ENCODE assay signal across 1 cellular context in the genomic region with DNA sequence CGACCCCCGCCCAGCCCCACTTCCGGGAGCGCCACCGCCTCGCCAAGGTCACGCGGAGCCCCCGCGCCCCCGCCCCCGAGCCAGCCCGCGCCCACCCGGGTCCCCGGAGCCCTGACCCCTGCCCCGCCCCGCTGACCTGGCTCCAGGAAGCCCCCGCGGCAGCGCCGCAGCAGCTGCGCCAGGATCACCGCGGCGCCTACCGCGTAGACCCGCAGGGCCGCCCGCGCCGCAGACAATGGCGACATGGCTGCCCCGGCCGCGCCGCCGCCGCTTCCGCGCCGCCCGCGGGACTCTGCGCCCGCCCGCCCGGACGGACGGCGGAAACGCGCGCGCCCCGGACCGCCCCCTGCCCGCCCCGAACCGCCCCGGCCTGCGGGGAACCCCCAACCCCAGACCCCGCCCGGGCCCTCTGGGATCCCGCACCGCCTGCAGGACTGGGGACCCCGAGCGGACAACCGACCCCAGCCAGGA.
A peak's percentile ranks its signal among the peaks of the same experiment; 100 is the strongest.
TF ChIP-seq lines count a peak whose summit lies in the region.

A gene with protein sequence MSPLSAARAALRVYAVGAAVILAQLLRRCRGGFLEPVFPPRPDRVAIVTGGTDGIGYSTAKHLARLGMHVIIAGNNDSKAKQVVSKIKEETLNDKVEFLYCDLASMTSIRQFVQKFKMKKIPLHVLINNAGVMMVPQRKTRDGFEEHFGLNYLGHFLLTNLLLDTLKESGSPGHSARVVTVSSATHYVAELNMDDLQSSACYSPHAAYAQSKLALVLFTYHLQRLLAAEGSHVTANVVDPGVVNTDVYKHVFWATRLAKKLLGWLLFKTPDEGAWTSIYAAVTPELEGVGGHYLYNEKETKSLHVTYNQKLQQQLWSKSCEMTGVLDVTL (minus strand): TSS at position 296 of the 471 bp plus-strand sequence. CDS start 51 bp downstream, at position 245.
Gene ZBED1, minus strand, starts transcription at position 296 of the 471 bp plus-strand sequence. CDS start 10,257 bp downstream, outside the sequence.

TF ChIP-seq in HepG2, 621 proteins besides CTCF, POLR2A, EP300 and RAD21 (continued from another document):
- TF ChIP-seq, protein P1, sequence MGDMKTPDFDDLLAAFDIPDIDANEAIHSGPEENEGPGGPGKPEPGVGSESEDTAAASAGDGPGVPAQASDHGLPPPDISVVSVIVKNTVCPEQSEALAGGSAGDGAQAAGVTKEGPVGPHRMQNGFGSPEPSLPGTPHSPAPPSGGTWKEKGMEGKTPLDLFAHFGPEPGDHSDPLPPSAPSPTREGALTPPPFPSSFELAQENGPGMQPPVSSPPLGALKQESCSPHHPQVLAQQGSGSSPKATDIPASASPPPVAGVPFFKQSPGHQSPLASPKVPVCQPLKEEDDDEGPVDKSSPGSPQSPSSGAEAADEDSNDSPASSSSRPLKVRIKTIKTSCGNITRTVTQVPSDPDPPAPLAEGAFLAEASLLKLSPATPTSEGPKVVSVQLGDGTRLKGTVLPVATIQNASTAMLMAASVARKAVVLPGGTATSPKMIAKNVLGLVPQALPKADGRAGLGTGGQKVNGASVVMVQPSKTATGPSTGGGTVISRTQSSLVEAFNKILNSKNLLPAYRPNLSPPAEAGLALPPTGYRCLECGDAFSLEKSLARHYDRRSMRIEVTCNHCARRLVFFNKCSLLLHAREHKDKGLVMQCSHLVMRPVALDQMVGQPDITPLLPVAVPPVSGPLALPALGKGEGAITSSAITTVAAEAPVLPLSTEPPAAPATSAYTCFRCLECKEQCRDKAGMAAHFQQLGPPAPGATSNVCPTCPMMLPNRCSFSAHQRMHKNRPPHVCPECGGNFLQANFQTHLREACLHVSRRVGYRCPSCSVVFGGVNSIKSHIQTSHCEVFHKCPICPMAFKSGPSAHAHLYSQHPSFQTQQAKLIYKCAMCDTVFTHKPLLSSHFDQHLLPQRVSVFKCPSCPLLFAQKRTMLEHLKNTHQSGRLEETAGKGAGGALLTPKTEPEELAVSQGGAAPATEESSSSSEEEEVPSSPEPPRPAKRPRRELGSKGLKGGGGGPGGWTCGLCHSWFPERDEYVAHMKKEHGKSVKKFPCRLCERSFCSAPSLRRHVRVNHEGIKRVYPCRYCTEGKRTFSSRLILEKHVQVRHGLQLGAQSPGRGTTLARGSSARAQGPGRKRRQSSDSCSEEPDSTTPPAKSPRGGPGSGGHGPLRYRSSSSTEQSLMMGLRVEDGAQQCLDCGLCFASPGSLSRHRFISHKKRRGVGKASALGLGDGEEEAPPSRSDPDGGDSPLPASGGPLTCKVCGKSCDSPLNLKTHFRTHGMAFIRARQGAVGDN (CRISPR knock-in tag; IDR thresholded peaks at IDR 0.05) = 0 out of 2 replicates have a peak, but pooled peaks have one; percentile 36
- TF ChIP-seq KLF11 (CRISPR knock-in tag; IDR thresholded peaks at IDR 0.05) (no peak), ZBTB7B (CRISPR knock-in tag; IDR thresholded peaks at IDR 0.05) (peak; percentile 26; the same call in 1 of the 2 replicates), BRD4 (CRISPR knock-in tag; IDR thresholded peaks at IDR 0.05) (0 out of 2 replicates have a peak, but pooled peaks have one; percentile 53), ZNF737 (CRISPR knock-in tag; IDR thresholded peaks at IDR 0.05; ENCODE audit: borderline replicate concordance) (no peak), ZFY (CRISPR knock-in tag; IDR thresholded peaks at IDR 0.05) (peak; percentile 51), KLF12 (CRISPR knock-in tag; IDR thresholded peaks at IDR 0.05; ENCODE audit: borderline replicate concordance) (0 out of 2 replicates have a peak, but pooled peaks have one; percentile 16), HDAC2 (CRISPR knock-in tag; IDR thresholded peaks at IDR 0.05) (no peak), MAZ (IDR thresholded peaks at IDR 0.05; ENCODE audit: borderline replicate concordance, low read depth, low read length) (no peak), MAZ (CRISPR knock-in tag; IDR thresholded peaks at IDR 0.05; ENCODE audit: low read depth) (peak; percentile 59; the same call in 1 of the 2 replicates), DMAP1 (CRISPR knock-in tag; IDR thresholded peaks at IDR 0.05) (no peak), RBFOX2 (IDR thresholded peaks at IDR 0.05; ENCODE audit: low read depth, low read length) (peak; percentile 61), FOSL1 (CRISPR knock-in tag; IDR thresholded peaks at IDR 0.05; ENCODE audit: borderline replicate concordance) (no peak), ZC3H13 (CRISPR knock-in tag; IDR thresholded peaks at IDR 0.05) (0 out of 2 replicates have a peak, but pooled peaks have one; percentile 1), GABPB1 (CRISPR knock-in tag; IDR thresholded peaks at IDR 0.05) (peak; percentile 28; the same call in 1 of the 2 replicates), PHF5A (CRISPR knock-in tag; IDR thresholded peaks at IDR 0.05; ENCODE audit: low read depth, unreplicated experiment) (no peak), RFXANK (CRISPR knock-in tag; IDR thresholded peaks at IDR 0.05) (no peak), MEIS2 (CRISPR knock-in tag; IDR thresholded peaks at IDR 0.05) (0 out of 2 replicates have a peak, but pooled peaks have one; percentile 16), PHB2 (IDR thresholded peaks at IDR 0.05; ENCODE audit: partially characterized antibody) (no peak), YY1 (IDR thresholded peaks at IDR 0.05; ENCODE audit: insufficient read depth, insufficient replicate concordance, low read depth, low read length) (peak; percentile 86), HOXA3 (CRISPR knock-in tag; IDR thresholded peaks at IDR 0.05) (peak; percentile 55), ERF (CRISPR knock-in tag; IDR thresholded peaks at IDR 0.05) (no peak), SOX13 (IDR thresholded peaks at IDR 0.05) (no peak), SOX13 (CRISPR knock-in tag; conservative IDR thresholded peaks at IDR 0.05 in 1 of 2, IDR thresholded peaks at IDR 0.05 in 1 of 2) (no peak), RXRA (CRISPR knock-in tag; IDR thresholded peaks at IDR 0.05) (peak; percentile 4; the same call in 1 of the 2 replicates), YEATS4 (CRISPR knock-in tag; IDR thresholded peaks at IDR 0.05; ENCODE audit: borderline replicate concordance) (peak; percentile 69; the same call in 1 of the 2 replicates), ZNF160 (CRISPR knock-in tag; IDR thresholded peaks at IDR 0.05) (0 out of 2 replicates have a peak, but pooled peaks have one; percentile 28)
- TF ChIP-seq, protein P2, sequence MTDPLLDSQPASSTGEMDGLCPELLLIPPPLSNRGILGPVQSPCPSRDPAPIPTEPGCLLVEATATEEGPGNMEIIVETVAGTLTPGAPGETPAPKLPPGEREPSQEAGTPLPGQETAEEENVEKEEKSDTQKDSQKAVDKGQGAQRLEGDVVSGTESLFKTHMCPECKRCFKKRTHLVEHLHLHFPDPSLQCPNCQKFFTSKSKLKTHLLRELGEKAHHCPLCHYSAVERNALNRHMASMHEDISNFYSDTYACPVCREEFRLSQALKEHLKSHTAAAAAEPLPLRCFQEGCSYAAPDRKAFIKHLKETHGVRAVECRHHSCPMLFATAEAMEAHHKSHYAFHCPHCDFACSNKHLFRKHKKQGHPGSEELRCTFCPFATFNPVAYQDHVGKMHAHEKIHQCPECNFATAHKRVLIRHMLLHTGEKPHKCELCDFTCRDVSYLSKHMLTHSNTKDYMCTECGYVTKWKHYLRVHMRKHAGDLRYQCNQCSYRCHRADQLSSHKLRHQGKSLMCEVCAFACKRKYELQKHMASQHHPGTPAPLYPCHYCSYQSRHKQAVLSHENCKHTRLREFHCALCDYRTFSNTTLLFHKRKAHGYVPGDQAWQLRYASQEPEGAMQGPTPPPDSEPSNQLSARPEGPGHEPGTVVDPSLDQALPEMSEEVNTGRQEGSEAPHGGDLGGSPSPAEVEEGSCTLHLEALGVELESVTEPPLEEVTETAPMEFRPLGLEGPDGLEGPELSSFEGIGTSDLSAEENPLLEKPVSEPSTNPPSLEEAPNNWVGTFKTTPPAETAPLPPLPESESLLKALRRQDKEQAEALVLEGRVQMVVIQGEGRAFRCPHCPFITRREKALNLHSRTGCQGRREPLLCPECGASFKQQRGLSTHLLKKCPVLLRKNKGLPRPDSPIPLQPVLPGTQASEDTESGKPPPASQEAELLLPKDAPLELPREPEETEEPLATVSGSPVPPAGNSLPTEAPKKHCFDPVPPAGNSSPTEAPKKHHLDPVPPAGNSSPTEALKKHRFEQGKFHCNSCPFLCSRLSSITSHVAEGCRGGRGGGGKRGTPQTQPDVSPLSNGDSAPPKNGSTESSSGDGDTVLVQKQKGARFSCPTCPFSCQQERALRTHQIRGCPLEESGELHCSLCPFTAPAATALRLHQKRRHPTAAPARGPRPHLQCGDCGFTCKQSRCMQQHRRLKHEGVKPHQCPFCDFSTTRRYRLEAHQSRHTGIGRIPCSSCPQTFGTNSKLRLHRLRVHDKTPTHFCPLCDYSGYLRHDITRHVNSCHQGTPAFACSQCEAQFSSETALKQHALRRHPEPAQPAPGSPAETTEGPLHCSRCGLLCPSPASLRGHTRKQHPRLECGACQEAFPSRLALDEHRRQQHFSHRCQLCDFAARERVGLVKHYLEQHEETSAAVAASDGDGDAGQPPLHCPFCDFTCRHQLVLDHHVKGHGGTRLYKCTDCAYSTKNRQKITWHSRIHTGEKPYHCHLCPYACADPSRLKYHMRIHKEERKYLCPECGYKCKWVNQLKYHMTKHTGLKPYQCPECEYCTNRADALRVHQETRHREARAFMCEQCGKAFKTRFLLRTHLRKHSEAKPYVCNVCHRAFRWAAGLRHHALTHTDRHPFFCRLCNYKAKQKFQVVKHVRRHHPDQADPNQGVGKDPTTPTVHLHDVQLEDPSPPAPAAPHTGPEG (CRISPR knock-in tag; IDR thresholded peaks at IDR 0.05) = peak; percentile 97
- TF ChIP-seq, protein P3, sequence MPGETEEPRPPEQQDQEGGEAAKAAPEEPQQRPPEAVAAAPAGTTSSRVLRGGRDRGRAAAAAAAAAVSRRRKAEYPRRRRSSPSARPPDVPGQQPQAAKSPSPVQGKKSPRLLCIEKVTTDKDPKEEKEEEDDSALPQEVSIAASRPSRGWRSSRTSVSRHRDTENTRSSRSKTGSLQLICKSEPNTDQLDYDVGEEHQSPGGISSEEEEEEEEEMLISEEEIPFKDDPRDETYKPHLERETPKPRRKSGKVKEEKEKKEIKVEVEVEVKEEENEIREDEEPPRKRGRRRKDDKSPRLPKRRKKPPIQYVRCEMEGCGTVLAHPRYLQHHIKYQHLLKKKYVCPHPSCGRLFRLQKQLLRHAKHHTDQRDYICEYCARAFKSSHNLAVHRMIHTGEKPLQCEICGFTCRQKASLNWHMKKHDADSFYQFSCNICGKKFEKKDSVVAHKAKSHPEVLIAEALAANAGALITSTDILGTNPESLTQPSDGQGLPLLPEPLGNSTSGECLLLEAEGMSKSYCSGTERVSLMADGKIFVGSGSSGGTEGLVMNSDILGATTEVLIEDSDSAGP (CRISPR knock-in tag; IDR thresholded peaks at IDR 0.05; ENCODE audit: borderline replicate concordance) = no peak
- TF ChIP-seq, protein P4, sequence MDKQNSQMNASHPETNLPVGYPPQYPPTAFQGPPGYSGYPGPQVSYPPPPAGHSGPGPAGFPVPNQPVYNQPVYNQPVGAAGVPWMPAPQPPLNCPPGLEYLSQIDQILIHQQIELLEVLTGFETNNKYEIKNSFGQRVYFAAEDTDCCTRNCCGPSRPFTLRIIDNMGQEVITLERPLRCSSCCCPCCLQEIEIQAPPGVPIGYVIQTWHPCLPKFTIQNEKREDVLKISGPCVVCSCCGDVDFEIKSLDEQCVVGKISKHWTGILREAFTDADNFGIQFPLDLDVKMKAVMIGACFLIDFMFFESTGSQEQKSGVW (CRISPR knock-in tag; IDR thresholded peaks at IDR 0.05; ENCODE audit: borderline replicate concordance) = no peak
- TF ChIP-seq, protein P5, sequence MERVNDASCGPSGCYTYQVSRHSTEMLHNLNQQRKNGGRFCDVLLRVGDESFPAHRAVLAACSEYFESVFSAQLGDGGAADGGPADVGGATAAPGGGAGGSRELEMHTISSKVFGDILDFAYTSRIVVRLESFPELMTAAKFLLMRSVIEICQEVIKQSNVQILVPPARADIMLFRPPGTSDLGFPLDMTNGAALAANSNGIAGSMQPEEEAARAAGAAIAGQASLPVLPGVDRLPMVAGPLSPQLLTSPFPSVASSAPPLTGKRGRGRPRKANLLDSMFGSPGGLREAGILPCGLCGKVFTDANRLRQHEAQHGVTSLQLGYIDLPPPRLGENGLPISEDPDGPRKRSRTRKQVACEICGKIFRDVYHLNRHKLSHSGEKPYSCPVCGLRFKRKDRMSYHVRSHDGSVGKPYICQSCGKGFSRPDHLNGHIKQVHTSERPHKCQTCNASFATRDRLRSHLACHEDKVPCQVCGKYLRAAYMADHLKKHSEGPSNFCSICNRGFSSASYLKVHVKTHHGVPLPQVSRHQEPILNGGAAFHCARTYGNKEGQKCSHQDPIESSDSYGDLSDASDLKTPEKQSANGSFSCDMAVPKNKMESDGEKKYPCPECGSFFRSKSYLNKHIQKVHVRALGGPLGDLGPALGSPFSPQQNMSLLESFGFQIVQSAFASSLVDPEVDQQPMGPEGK (CRISPR knock-in tag; IDR thresholded peaks at IDR 0.05) = peak; percentile 33; the same call in 1 of the 2 replicates
- TF ChIP-seq, protein P6, sequence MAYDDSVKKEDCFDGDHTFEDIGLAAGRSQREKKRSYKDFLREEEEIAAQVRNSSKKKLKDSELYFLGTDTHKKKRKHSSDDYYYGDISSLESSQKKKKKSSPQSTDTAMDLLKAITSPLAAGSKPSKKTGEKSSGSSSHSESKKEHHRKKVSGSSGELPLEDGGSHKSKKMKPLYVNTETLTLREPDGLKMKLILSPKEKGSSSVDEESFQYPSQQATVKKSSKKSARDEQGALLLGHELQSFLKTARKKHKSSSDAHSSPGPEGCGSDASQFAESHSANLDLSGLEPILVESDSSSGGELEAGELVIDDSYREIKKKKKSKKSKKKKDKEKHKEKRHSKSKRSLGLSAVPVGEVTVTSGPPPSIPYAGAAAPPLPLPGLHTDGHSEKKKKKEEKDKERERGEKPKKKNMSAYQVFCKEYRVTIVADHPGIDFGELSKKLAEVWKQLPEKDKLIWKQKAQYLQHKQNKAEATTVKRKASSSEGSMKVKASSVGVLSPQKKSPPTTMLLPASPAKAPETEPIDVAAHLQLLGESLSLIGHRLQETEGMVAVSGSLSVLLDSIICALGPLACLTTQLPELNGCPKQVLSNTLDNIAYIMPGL (CRISPR knock-in tag; IDR thresholded peaks at IDR 0.05; ENCODE audit: borderline replicate concordance in 1 of 2, low read depth in 1 of 2) = peak in 1 of 2 experiments; percentile 2; a peak in 1 of 4 replicates
- TF ChIP-seq, protein P7, sequence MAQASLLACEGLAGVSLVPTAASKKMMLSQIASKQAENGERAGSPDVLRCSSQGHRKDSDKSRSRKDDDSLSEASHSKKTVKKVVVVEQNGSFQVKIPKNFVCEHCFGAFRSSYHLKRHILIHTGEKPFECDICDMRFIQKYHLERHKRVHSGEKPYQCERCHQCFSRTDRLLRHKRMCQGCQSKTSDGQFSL (CRISPR knock-in tag; IDR thresholded peaks at IDR 0.05) = peak; percentile 10; the same call in 1 of the 2 replicates
